ENCODE assay signal across 1 cellular context in the genomic region with DNA sequence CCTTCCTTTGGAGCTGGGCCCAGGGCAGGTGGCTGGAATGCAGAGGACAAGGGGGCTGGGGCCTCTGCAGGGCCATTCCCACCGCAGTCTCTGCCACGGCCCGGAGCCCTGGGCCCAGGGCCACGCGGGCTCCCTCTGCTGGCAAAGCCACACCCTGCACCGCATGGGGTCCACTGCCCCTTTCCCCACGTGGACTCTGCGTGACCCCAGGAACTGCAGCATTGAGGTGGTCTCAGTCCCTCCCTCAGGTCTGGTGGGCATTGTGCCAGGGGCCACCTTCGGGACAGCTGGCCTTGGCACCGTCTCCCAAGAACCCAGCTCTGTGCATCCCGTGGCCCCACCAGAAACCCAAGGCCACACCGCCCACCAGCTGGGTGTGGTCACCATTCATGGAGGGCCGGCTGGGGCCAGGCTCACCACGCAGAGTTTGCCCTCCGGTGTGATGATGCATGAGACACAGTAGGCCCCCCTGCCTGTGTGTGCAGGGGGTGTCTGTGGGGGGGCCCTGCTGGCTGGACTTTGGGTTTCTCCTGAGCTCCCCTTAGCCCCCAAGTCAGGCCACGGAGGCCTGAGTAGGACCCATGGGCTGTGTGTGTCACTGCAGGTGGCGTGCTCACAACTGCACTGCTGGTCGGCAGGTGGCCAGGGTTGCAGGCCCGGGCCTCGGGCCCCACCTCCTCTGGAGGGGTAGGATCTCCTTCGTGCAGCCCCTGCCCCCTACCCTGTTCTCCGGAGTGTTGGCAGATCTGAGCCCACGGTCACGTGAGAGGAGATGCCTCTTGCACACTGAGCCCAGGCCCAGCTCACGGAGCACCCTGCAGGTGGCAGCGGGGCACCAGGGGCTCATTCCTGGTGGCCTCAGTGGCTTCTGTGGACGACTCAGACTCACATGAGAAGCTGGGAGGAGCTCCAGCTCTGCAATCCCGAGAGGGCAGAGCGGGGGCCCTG.
A peak's percentile ranks its signal among the peaks of the same experiment; 100 is the strongest.
TF ChIP-seq lines count a peak whose summit lies in the region.

No MANE protein-coding gene starts in this region.

TF ChIP-seq in HepG2, 621 proteins besides CTCF, POLR2A, EP300 and RAD21 (continued from another document and continues in another):
- peak; percentile 54; the same call in 1 of the 2 replicates for TF ChIP-seq NR2F6 (IDR thresholded peaks at IDR 0.05)
- TF ChIP-seq NR2F6 (CRISPR knock-in tag; IDR thresholded peaks at IDR 0.05), result peak; percentile 79
- TF ChIP-seq TEAD2 (CRISPR knock-in tag; IDR thresholded peaks at IDR 0.05), result no peak
- no peak for TF ChIP-seq ZSCAN20 (CRISPR knock-in tag; IDR thresholded peaks at IDR 0.05; ENCODE audit: borderline replicate concordance)
- TF ChIP-seq ZNF407 (CRISPR knock-in tag; IDR thresholded peaks at IDR 0.05; ENCODE audit: not compliant biosample characterization), result no peak
- TF ChIP-seq CCDC6 (CRISPR knock-in tag; IDR thresholded peaks at IDR 0.05), result peak; percentile 74; the same call in 1 of the 2 replicates
- TF ChIP-seq NRL (CRISPR knock-in tag; IDR thresholded peaks at IDR 0.05; ENCODE audit: borderline replicate concordance), result no peak
- no peak for TF ChIP-seq CENPBD1 (CRISPR knock-in tag; IDR thresholded peaks at IDR 0.05; ENCODE audit: borderline replicate concordance, low read depth)
- TF ChIP-seq, protein P1, sequence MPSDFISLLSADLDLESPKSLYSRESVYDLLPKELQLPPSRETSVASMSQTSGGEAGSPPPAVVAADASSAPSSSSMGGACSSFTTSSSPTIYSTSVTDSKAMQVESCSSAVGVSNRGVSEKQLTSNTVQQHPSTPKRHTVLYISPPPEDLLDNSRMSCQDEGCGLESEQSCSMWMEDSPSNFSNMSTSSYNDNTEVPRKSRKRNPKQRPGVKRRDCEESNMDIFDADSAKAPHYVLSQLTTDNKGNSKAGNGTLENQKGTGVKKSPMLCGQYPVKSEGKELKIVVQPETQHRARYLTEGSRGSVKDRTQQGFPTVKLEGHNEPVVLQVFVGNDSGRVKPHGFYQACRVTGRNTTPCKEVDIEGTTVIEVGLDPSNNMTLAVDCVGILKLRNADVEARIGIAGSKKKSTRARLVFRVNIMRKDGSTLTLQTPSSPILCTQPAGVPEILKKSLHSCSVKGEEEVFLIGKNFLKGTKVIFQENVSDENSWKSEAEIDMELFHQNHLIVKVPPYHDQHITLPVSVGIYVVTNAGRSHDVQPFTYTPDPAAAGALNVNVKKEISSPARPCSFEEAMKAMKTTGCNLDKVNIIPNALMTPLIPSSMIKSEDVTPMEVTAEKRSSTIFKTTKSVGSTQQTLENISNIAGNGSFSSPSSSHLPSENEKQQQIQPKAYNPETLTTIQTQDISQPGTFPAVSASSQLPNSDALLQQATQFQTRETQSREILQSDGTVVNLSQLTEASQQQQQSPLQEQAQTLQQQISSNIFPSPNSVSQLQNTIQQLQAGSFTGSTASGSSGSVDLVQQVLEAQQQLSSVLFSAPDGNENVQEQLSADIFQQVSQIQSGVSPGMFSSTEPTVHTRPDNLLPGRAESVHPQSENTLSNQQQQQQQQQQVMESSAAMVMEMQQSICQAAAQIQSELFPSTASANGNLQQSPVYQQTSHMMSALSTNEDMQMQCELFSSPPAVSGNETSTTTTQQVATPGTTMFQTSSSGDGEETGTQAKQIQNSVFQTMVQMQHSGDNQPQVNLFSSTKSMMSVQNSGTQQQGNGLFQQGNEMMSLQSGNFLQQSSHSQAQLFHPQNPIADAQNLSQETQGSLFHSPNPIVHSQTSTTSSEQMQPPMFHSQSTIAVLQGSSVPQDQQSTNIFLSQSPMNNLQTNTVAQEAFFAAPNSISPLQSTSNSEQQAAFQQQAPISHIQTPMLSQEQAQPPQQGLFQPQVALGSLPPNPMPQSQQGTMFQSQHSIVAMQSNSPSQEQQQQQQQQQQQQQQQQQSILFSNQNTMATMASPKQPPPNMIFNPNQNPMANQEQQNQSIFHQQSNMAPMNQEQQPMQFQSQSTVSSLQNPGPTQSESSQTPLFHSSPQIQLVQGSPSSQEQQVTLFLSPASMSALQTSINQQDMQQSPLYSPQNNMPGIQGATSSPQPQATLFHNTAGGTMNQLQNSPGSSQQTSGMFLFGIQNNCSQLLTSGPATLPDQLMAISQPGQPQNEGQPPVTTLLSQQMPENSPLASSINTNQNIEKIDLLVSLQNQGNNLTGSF (CRISPR knock-in tag; IDR thresholded peaks at IDR 0.05), result no peak
- no peak for TF ChIP-seq MIER3 (CRISPR knock-in tag; IDR thresholded peaks at IDR 0.05; ENCODE audit: borderline replicate concordance)
- no peak for TF ChIP-seq HMG20B (CRISPR knock-in tag; conservative IDR thresholded peaks at IDR 0.05)
- TF ChIP-seq ZNF331 (CRISPR knock-in tag; IDR thresholded peaks at IDR 0.05), result no peak; the same call in 1 of the 2 replicates
- peak; percentile 99 for TF ChIP-seq AKAP8 (CRISPR knock-in tag; IDR thresholded peaks at IDR 0.05)
- no peak; the same call in 1 of the 2 replicates for TF ChIP-seq POGZ (CRISPR knock-in tag; IDR thresholded peaks at IDR 0.05)
- TF ChIP-seq ZNF33B (CRISPR knock-in tag; IDR thresholded peaks at IDR 0.05), result no peak
- TF ChIP-seq HNRNPLL (IDR thresholded peaks at IDR 0.05; ENCODE audit: low read depth, low read length, poor library complexity, severe bottlenecking), result peak; percentile 15
- TF ChIP-seq SIX4 (CRISPR knock-in tag; IDR thresholded peaks at IDR 0.05), result no peak
- no peak for TF ChIP-seq FOSL2 (CRISPR knock-in tag; IDR thresholded peaks at IDR 0.05)
- TF ChIP-seq, protein P2, sequence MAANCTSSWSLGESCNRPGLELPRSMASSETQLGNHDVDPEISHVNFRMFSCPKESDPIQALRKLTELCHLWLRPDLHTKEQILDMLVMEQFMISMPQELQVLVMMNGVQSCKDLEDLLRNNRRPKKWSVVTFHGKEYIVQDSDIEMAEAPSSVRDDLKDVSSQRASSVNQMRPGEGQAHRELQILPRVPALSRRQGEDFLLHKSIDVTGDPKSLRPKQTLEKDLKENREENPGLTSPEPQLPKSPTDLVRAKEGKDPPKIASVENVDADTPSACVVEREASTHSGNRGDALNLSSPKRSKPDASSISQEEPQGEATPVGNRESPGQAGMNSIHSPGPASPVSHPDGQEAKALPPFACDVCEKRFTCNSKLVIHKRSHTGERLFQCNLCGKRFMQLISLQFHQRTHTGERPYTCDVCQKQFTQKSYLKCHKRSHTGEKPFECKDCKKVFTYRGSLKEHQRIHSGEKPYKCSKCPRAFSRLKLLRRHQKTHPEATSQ (CRISPR knock-in tag; IDR thresholded peaks at IDR 0.05; ENCODE audit: borderline replicate concordance), result no peak
- no peak for TF ChIP-seq ZNF3 (CRISPR knock-in tag; IDR thresholded peaks at IDR 0.05)
- peak; percentile 34 for TF ChIP-seq SPEN (CRISPR knock-in tag; IDR thresholded peaks at IDR 0.05; ENCODE audit: low read depth)
- TF ChIP-seq SRF (IDR thresholded peaks at IDR 0.05; ENCODE audit: low read depth, low read length), result no peak
- peak; percentile 72 for TF ChIP-seq RBFOX2 (IDR thresholded peaks at IDR 0.05; ENCODE audit: low read depth, low read length)
- no peak for TF ChIP-seq IKZF1 (IDR thresholded peaks at IDR 0.05)
- peak; percentile 40; the same call in 1 of the 2 replicates for TF ChIP-seq MED1 (CRISPR knock-in tag; IDR thresholded peaks at IDR 0.05)
- no peak for TF ChIP-seq CCAR2 (optimal IDR thresholded peaks at IDR 0.05; ENCODE audit: low read depth, low read length)
- peak; percentile 94 for TF ChIP-seq KDM2A (CRISPR knock-in tag; IDR thresholded peaks at IDR 0.05; ENCODE audit: borderline replicate concordance, low read depth)
- TF ChIP-seq MYC (CRISPR knock-in tag; IDR thresholded peaks at IDR 0.05; ENCODE audit: borderline replicate concordance), result peak; percentile 95
- peak; percentile 44 for TF ChIP-seq ZFY (CRISPR knock-in tag; IDR thresholded peaks at IDR 0.05)
- TF ChIP-seq, protein P3, sequence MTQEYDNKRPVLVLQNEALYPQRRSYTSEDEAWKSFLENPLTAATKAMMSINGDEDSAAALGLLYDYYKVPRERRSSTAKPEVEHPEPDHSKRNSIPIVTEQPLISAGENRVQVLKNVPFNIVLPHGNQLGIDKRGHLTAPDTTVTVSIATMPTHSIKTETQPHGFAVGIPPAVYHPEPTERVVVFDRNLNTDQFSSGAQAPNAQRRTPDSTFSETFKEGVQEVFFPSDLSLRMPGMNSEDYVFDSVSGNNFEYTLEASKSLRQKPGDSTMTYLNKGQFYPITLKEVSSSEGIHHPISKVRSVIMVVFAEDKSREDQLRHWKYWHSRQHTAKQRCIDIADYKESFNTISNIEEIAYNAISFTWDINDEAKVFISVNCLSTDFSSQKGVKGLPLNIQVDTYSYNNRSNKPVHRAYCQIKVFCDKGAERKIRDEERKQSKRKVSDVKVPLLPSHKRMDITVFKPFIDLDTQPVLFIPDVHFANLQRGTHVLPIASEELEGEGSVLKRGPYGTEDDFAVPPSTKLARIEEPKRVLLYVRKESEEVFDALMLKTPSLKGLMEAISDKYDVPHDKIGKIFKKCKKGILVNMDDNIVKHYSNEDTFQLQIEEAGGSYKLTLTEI (CRISPR knock-in tag; conservative IDR thresholded peaks at IDR 0.05), result no peak
- TF ChIP-seq KLF12 (CRISPR knock-in tag; IDR thresholded peaks at IDR 0.05; ENCODE audit: borderline replicate concordance), result no peak
- no peak for TF ChIP-seq ZNF253 (CRISPR knock-in tag; IDR thresholded peaks at IDR 0.05; ENCODE audit: borderline replicate concordance)
- TF ChIP-seq CREB1 (IDR thresholded peaks at IDR 0.05), result no peak
- TF ChIP-seq CREB1 (CRISPR knock-in tag; IDR thresholded peaks at IDR 0.05), result peak; percentile 75; the same call in 1 of the 2 replicates
- TF ChIP-seq ZNF660 (CRISPR knock-in tag; IDR thresholded peaks at IDR 0.05; ENCODE audit: borderline replicate concordance, low read depth), result no peak
- TF ChIP-seq HDAC1 (CRISPR knock-in tag; IDR thresholded peaks at IDR 0.05), result peak; percentile 82
- TF ChIP-seq CEBPB (IDR thresholded peaks at IDR 0.05; ENCODE audit: borderline replicate concordance, low read depth, low read length), result no peak
- TF ChIP-seq ATF7-NPFF (CRISPR knock-in tag; IDR thresholded peaks at IDR 0.05; ENCODE audit: low read depth), result 0 out of 2 replicates have a peak, but pooled peaks have one; percentile 30
- peak; percentile 67 for TF ChIP-seq ZNF430 (CRISPR knock-in tag; IDR thresholded peaks at IDR 0.05)
- TF ChIP-seq BRF2 (CRISPR knock-in tag; IDR thresholded peaks at IDR 0.05), result no peak
- no peak; the same call in 1 of the 2 replicates for TF ChIP-seq ZNF749 (CRISPR knock-in tag; IDR thresholded peaks at IDR 0.05; ENCODE audit: borderline replicate concordance)
- no peak; the same call in 1 of the 2 replicates for TF ChIP-seq ZZZ3 (CRISPR knock-in tag; IDR thresholded peaks at IDR 0.05; ENCODE audit: borderline replicate concordance)
- no peak for TF ChIP-seq ARHGAP35 (CRISPR knock-in tag; IDR thresholded peaks at IDR 0.05; ENCODE audit: borderline replicate concordance)
- TF ChIP-seq ZNF782 (CRISPR knock-in tag; IDR thresholded peaks at IDR 0.05; ENCODE audit: borderline replicate concordance), result no peak
- no peak for TF ChIP-seq CAMTA2 (CRISPR knock-in tag; IDR thresholded peaks at IDR 0.05; ENCODE audit: borderline replicate concordance)
